In genomic region chr13:72570019-72570418, GRCh38 we compare ENCODE assay signal across 22 cellular contexts.
DNase-seq lines count a peak whose midpoint lies in the region; ATAC-seq and TF ChIP-seq lines count a peak whose summit lies in the region.
"Had no signal": no experiment of that assay in that cellular context is flagged by ENCODE, and none has a peak within 500 bp of the region (broad histone marks: within the 10 kb centered on the region; RNA-seq: fewer than 3 reads in every experiment).

No MANE protein-coding gene starts in this region.

- H3K9me3 Mint-ChIP-seq in nephron progenitor cell = no peaks in the 10 kb centered on the region
- H3K9me3 Mint-ChIP-seq: endodermal cell, neural crest cell had no signal

- no peaks in the 10 kb centered on the region for H3K27me3 Mint-ChIP-seq in nephron progenitor cell (ENCODE audit: low read depth, poor library complexity)

- no peaks in the 10 kb centered on the region for H3K9me3 ChIP-seq in tibial artery
- H3K9me3 ChIP-seq: testis had no signal

- TF ChIP-seq CTCF in nephron progenitor cell (IDR thresholded peaks at IDR 0.05) (no peak), tibial artery (IDR thresholded peaks at IDR 0.05) (no peak)

- ATAC-seq in GM19463 (IDR thresholded peaks at IDR 0.05; ENCODE audit: unreplicated experiment) (peak; percentile 45), HG02852 (IDR thresholded peaks at IDR 0.05; ENCODE audit: unreplicated experiment) (peak; percentile 71), HG03565 (IDR thresholded peaks at IDR 0.05; ENCODE audit: unreplicated experiment) (peak; percentile 78)
- ATAC-seq: Panc1, SK-N-SH treated with all-trans-retinoic acid at 6 μM for 48 hours had no signal

- H3K36me3 Mint-ChIP-seq in nephron progenitor cell (ENCODE audit: low read depth) = no peaks in the 10 kb centered on the region

- DNase-seq in nephron progenitor cell = no peak
- no peak for DNase-seq in tibial artery
- DNase-seq in SHP77 treated with DMSO at 0.1 percent for 48 hours (lab: John Stamatoyannopoulos, UW) = no peak
- no peak for DNase-seq in SHP77 (lab: John Stamatoyannopoulos, UW)
- DNase-seq: activated CD8-positive, alpha-beta memory T cell treated with anti-CD3 and anti-CD28 coated beads, Interleukin-2, amount 50 U/mL, for 48 hours; activated gamma-delta T cell treated with Interleukin-2 at 50 U/mL for 16 hours; AML-193; cerebellar nuclear complex; endodermal cell; hippocampal formation; NCI-H1417; NCI-H69; spleen; T1000; testis had no signal

- H3K27ac Mint-ChIP-seq in nephron progenitor cell = peak overlapping the region; percentile 76
- H3K27ac Mint-ChIP-seq: endodermal cell had no signal

- H3K36me3 ChIP-seq in tibial artery = no peaks in the 10 kb centered on the region
- H3K36me3 ChIP-seq: spleen had no signal

- intact Hi-C loops in tibial artery (cut with DNase I; ENCODE audit: low total_unique reads) = no loop called here

- no peaks in the 10 kb centered on the region for H3K4me1 ChIP-seq in tibial artery

- no peak overlapping the region for H3K4me3 ChIP-seq in tibial artery
- H3K4me3 ChIP-seq: spleen, testis had no signal

- H3K27ac ChIP-seq in tibial artery = no peak overlapping the region
- H3K27ac ChIP-seq: HL-60, testis had no signal

- no peaks in the 10 kb centered on the region for H3K27me3 ChIP-seq in tibial artery
- H3K27me3 ChIP-seq: spleen, testis had no signal

- peaks cover 21% of the 10 kb centered on the region for H3K4me1 Mint-ChIP-seq in nephron progenitor cell
- H3K4me1 Mint-ChIP-seq: endodermal cell had no signal

- H3K4me3 Mint-ChIP-seq in nephron progenitor cell = no peak overlapping the region
- H3K4me3 Mint-ChIP-seq: endodermal cell, neural crest cell had no signal
